ENCODE assay signal across 13 cellular contexts in genomic region chr2:190640124-190640523, GRCh38.
"Had no signal": no experiment of that assay in that cellular context is flagged by ENCODE, and none has a peak within 500 bp of the region (broad histone marks: within the 10 kb centered on the region; RNA-seq: fewer than 3 reads in every experiment).

No MANE protein-coding gene starts in this region.

- FAIRE-seq: keratinocyte, urothelium cell line had no signal

- DNase-seq: activated CD4-positive, alpha-beta T cell treated with anti-CD3 and anti-CD28 coated beads, Interleukin-2, amount 50 U/mL, for 1 hour; activated CD4-positive, CD25-positive, alpha-beta regulatory T cell treated with anti-CD3 and anti-CD28 coated beads, Interleukin-2, amount 50 U/mL, for 72 hours; activated CD8-positive, alpha-beta memory T cell treated with anti-CD3 and anti-CD28 coated beads for 24 hours; activated gamma-delta T cell; activated T-cell treated with anti-CD3 and anti-CD28 coated beads, Interleukin-2, amount 50 U/mL, for 72 hours; amniotic stem cell; dorsolateral prefrontal cortex; glutamatergic neuron; hippocampal formation; stimulated activated CD4-positive, alpha-beta T cell treated with anti-CD3 and anti-CD28 coated beads, Interleukin-2, amount 100 ng/mL, for 24 hours; stimulated activated naive CD8-positive, alpha-beta T cell treated with anti-CD3 and anti-CD28 coated beads, Interleukin-15, Interleukin-2, amounts not matched to agents 100 U/mL and 50 U/mL, for 24 hours had no signal
